ENCODE assay signal across 1 cellular context in genomic region chr12:132084681-132085635, GRCh38.
TF ChIP-seq lines count a peak whose summit lies in the region.

No MANE protein-coding gene starts in this region.

TF ChIP-seq in HepG2, 621 proteins besides CTCF, POLR2A, EP300 and RAD21 (continued from another document and continues in another):
- TF ChIP-seq, protein P1, sequence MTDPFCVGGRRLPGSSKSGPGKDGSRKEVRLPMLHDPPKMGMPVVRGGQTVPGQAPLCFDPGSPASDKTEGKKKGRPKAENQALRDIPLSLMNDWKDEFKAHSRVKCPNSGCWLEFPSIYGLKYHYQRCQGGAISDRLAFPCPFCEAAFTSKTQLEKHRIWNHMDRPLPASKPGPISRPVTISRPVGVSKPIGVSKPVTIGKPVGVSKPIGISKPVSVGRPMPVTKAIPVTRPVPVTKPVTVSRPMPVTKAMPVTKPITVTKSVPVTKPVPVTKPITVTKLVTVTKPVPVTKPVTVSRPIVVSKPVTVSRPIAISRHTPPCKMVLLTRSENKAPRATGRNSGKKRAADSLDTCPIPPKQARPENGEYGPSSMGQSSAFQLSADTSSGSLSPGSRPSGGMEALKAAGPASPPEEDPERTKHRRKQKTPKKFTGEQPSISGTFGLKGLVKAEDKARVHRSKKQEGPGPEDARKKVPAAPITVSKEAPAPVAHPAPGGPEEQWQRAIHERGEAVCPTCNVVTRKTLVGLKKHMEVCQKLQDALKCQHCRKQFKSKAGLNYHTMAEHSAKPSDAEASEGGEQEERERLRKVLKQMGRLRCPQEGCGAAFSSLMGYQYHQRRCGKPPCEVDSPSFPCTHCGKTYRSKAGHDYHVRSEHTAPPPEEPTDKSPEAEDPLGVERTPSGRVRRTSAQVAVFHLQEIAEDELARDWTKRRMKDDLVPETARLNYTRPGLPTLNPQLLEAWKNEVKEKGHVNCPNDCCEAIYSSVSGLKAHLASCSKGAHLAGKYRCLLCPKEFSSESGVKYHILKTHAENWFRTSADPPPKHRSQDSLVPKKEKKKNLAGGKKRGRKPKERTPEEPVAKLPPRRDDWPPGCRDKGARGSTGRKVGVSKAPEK (CRISPR knock-in tag; IDR thresholded peaks at IDR 0.05; ENCODE audit: borderline replicate concordance): no peak
- TF ChIP-seq JUN (CRISPR knock-in tag; IDR thresholded peaks at IDR 0.05): peak; percentile 77; the same call in 1 of the 2 replicates
- no peak for TF ChIP-seq ZNF367 (CRISPR knock-in tag; IDR thresholded peaks at IDR 0.05; ENCODE audit: borderline replicate concordance)
- TF ChIP-seq ZNF639 (CRISPR knock-in tag; conservative IDR thresholded peaks at IDR 0.05): 0 out of 2 replicates have a peak, but pooled peaks have one; percentile 16
- no peak for TF ChIP-seq ATF7-NPFF (CRISPR knock-in tag; IDR thresholded peaks at IDR 0.05; ENCODE audit: low read depth)
- TF ChIP-seq XRCC5 (optimal IDR thresholded peaks at IDR 0.05; ENCODE audit: low read length): peak; percentile 44
- no peak for TF ChIP-seq KLF12 (CRISPR knock-in tag; IDR thresholded peaks at IDR 0.05; ENCODE audit: borderline replicate concordance)
- peak; percentile 35; the same call in 1 of the 2 replicates for TF ChIP-seq SOX5 (CRISPR knock-in tag; IDR thresholded peaks at IDR 0.05; ENCODE audit: borderline replicate concordance)
- no peak for TF ChIP-seq SMAD9 (CRISPR knock-in tag; IDR thresholded peaks at IDR 0.05)
- TF ChIP-seq ZNF552 (CRISPR knock-in tag; IDR thresholded peaks at IDR 0.05; ENCODE audit: borderline replicate concordance): peak; percentile 81
- TF ChIP-seq, protein P2, sequence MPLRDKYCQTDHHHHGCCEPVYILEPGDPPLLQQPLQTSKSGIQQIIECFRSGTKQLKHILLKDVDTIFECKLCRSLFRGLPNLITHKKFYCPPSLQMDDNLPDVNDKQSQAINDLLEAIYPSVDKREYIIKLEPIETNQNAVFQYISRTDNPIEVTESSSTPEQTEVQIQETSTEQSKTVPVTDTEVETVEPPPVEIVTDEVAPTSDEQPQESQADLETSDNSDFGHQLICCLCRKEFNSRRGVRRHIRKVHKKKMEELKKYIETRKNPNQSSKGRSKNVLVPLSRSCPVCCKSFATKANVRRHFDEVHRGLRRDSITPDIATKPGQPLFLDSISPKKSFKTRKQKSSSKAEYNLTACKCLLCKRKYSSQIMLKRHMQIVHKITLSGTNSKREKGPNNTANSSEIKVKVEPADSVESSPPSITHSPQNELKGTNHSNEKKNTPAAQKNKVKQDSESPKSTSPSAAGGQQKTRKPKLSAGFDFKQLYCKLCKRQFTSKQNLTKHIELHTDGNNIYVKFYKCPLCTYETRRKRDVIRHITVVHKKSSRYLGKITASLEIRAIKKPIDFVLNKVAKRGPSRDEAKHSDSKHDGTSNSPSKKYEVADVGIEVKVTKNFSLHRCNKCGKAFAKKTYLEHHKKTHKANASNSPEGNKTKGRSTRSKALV (CRISPR knock-in tag; IDR thresholded peaks at IDR 0.05): no peak
- TF ChIP-seq ZNF33B (CRISPR knock-in tag; IDR thresholded peaks at IDR 0.05): peak; percentile 48; the same call in 1 of the 2 replicates
- TF ChIP-seq, protein P3, sequence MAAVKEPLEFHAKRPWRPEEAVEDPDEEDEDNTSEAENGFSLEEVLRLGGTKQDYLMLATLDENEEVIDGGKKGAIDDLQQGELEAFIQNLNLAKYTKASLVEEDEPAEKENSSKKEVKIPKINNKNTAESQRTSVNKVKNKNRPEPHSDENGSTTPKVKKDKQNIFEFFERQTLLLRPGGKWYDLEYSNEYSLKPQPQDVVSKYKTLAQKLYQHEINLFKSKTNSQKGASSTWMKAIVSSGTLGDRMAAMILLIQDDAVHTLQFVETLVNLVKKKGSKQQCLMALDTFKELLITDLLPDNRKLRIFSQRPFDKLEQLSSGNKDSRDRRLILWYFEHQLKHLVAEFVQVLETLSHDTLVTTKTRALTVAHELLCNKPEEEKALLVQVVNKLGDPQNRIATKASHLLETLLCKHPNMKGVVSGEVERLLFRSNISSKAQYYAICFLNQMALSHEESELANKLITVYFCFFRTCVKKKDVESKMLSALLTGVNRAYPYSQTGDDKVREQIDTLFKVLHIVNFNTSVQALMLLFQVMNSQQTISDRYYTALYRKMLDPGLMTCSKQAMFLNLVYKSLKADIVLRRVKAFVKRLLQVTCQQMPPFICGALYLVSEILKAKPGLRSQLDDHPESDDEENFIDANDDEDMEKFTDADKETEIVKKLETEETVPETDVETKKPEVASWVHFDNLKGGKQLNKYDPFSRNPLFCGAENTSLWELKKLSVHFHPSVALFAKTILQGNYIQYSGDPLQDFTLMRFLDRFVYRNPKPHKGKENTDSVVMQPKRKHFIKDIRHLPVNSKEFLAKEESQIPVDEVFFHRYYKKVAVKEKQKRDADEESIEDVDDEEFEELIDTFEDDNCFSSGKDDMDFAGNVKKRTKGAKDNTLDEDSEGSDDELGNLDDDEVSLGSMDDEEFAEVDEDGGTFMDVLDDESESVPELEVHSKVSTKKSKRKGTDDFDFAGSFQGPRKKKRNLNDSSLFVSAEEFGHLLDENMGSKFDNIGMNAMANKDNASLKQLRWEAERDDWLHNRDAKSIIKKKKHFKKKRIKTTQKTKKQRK (IDR thresholded peaks at IDR 0.05; ENCODE audit: low read length): no peak
- TF ChIP-seq PBX2 (CRISPR knock-in tag; IDR thresholded peaks at IDR 0.05): no peak
- TF ChIP-seq, protein P4, sequence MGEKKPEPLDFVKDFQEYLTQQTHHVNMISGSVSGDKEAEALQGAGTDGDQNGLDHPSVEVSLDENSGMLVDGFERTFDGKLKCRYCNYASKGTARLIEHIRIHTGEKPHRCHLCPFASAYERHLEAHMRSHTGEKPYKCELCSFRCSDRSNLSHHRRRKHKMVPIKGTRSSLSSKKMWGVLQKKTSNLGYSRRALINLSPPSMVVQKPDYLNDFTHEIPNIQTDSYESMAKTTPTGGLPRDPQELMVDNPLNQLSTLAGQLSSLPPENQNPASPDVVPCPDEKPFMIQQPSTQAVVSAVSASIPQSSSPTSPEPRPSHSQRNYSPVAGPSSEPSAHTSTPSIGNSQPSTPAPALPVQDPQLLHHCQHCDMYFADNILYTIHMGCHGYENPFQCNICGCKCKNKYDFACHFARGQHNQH (CRISPR knock-in tag; IDR thresholded peaks at IDR 0.05): 0 out of 2 replicates have a peak, but pooled peaks have one; percentile 22
- TF ChIP-seq KLF16 (CRISPR knock-in tag; IDR thresholded peaks at IDR 0.05): peak in 1 of 2 experiments; percentile 57; a peak in 2 of 4 replicates
- no peak; the same call in none of the 2 replicates for TF ChIP-seq ZNF430 (CRISPR knock-in tag; IDR thresholded peaks at IDR 0.05)
- TF ChIP-seq ZFP36 (IDR thresholded peaks at IDR 0.05; ENCODE audit: borderline replicate concordance, low read depth, low read length, partially characterized antibody): no peak
- peak; percentile 76 for TF ChIP-seq GATAD1 (CRISPR knock-in tag; IDR thresholded peaks at IDR 0.05)
- TF ChIP-seq, protein P5, sequence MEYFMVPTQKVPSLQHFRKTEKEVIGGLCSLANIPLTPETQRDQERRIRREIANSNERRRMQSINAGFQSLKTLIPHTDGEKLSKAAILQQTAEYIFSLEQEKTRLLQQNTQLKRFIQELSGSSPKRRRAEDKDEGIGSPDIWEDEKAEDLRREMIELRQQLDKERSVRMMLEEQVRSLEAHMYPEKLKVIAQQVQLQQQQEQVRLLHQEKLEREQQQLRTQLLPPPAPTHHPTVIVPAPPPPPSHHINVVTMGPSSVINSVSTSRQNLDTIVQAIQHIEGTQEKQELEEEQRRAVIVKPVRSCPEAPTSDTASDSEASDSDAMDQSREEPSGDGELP (IDR thresholded peaks at IDR 0.05; ENCODE audit: borderline replicate concordance, low read depth): peak; percentile 43; the same call in 1 of the 2 replicates
- TF ChIP-seq, protein P6, sequence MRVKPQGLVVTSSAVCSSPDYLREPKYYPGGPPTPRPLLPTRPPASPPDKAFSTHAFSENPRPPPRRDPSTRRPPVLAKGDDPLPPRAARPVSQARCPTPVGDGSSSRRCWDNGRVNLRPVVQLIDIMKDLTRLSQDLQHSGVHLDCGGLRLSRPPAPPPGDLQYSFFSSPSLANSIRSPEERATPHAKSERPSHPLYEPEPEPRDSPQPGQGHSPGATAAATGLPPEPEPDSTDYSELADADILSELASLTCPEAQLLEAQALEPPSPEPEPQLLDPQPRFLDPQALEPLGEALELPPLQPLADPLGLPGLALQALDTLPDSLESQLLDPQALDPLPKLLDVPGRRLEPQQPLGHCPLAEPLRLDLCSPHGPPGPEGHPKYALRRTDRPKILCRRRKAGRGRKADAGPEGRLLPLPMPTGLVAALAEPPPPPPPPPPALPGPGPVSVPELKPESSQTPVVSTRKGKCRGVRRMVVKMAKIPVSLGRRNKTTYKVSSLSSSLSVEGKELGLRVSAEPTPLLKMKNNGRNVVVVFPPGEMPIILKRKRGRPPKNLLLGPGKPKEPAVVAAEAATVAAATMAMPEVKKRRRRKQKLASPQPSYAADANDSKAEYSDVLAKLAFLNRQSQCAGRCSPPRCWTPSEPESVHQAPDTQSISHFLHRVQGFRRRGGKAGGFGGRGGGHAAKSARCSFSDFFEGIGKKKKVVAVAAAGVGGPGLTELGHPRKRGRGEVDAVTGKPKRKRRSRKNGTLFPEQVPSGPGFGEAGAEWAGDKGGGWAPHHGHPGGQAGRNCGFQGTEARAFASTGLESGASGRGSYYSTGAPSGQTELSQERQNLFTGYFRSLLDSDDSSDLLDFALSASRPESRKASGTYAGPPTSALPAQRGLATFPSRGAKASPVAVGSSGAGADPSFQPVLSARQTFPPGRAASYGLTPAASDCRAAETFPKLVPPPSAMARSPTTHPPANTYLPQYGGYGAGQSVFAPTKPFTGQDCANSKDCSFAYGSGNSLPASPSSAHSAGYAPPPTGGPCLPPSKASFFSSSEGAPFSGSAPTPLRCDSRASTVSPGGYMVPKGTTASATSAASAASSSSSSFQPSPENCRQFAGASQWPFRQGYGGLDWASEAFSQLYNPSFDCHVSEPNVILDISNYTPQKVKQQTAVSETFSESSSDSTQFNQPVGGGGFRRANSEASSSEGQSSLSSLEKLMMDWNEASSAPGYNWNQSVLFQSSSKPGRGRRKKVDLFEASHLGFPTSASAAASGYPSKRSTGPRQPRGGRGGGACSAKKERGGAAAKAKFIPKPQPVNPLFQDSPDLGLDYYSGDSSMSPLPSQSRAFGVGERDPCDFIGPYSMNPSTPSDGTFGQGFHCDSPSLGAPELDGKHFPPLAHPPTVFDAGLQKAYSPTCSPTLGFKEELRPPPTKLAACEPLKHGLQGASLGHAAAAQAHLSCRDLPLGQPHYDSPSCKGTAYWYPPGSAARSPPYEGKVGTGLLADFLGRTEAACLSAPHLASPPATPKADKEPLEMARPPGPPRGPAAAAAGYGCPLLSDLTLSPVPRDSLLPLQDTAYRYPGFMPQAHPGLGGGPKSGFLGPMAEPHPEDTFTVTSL (CRISPR knock-in tag; IDR thresholded peaks at IDR 0.05; ENCODE audit: borderline replicate concordance): 0 out of 2 replicates have a peak, but pooled peaks have one; percentile 32
- TF ChIP-seq, protein P7, sequence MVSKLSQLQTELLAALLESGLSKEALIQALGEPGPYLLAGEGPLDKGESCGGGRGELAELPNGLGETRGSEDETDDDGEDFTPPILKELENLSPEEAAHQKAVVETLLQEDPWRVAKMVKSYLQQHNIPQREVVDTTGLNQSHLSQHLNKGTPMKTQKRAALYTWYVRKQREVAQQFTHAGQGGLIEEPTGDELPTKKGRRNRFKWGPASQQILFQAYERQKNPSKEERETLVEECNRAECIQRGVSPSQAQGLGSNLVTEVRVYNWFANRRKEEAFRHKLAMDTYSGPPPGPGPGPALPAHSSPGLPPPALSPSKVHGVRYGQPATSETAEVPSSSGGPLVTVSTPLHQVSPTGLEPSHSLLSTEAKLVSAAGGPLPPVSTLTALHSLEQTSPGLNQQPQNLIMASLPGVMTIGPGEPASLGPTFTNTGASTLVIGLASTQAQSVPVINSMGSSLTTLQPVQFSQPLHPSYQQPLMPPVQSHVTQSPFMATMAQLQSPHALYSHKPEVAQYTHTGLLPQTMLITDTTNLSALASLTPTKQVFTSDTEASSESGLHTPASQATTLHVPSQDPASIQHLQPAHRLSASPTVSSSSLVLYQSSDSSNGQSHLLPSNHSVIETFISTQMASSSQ (IDR thresholded peaks at IDR 0.05; ENCODE audit: low read depth): peak; percentile 31; the same call in 1 of the 2 replicates
- TF ChIP-seq, protein P7 (CRISPR knock-in tag; IDR thresholded peaks at IDR 0.05; ENCODE audit: borderline replicate concordance): peak; percentile 23; the same call in 1 of the 2 replicates
- peak; percentile 61; the same call in 1 of the 2 replicates for TF ChIP-seq ZNF264 (CRISPR knock-in tag; IDR thresholded peaks at IDR 0.05)
